In the genomic region with DNA sequence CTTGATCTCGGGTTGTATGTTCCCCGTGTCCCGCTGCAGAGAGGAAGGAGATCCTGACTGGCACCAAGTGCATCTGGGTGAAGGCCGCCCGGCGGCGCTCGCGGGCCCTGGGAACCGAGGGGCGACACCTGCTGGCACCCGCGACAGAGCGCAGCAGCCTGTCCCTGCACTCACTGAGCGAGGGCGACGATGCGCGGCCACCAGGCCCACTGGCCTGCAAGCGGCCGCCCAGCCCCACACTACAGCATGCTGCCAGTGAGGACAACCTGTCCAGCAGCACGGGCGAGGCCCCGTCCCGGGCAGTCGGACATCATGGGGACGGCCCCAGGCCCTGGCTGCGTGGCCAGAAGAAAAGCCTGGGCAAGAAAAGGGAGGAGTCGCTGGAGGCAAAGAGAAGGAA, we compare ENCODE assay signal across 8 cellular contexts. TPM values are rescaled to one million over a fixed set of nuclear protein-coding genes. Genes with fewer than 3 reads are reported as not detected.
DNase-seq lines count a peak whose midpoint lies in the region; ATAC-seq and TF ChIP-seq lines count a peak whose summit lies in the region.

No MANE protein-coding gene starts in this region.

- no peaks in the 10 kb centered on the region for H3K36me3 Mint-ChIP-seq in T-cell
- H3K36me3 Mint-ChIP-seq in central memory CD8-positive, alpha-beta T cell (ENCODE audit: insufficient read depth), result no peaks in the 10 kb centered on the region
- no peaks in the 10 kb centered on the region for H3K36me3 Mint-ChIP-seq in nephron progenitor cell (ENCODE audit: low read depth)

- DNase-seq in Right ventricle myocardium inferior (ENCODE audit: missing footprints), result no peak
- no peak for DNase-seq in cardiac septum (ENCODE audit: low spot score)
- peak in 30 of 34 experiments; percentile 17 to 58 (median 36) for DNase-seq in T-cell
- DNase-seq in central memory CD8-positive, alpha-beta T cell (ENCODE audit: low spot score in 2 of 2), result peak in 1 of 2 donors; percentile 49
- peak; percentile 85 for DNase-seq in nephron progenitor cell
- DNase-seq in ureter (ENCODE audit: low spot score), result no peak

- H3K4me3 Mint-ChIP-seq in T-cell, result no peak overlapping the region
- peak overlapping the region; percentile 23 for H3K4me3 Mint-ChIP-seq in central memory CD8-positive, alpha-beta T cell
- H3K4me3 Mint-ChIP-seq in nephron progenitor cell, result no peak overlapping the region

- peak; percentile 88 for TF ChIP-seq CTCF in nephron progenitor cell (IDR thresholded peaks at IDR 0.05)

- H3K9me3 Mint-ChIP-seq in T-cell, result no peaks in the 10 kb centered on the region
- no peaks in the 10 kb centered on the region for H3K9me3 Mint-ChIP-seq in central memory CD8-positive, alpha-beta T cell
- no peaks in the 10 kb centered on the region for H3K9me3 Mint-ChIP-seq in nephron progenitor cell

- intact Hi-C loops in Right ventricle myocardium inferior (cut with DNase I) (loop anchor here (2.0 to 5.0 kb wide), 2 partner anchors 53 to 142 kb away; a partner anchor contains a TSS), cardiac septum (cut with DNase I) (no loop called here)

- POLR2A ChIA-PET in T-cell (lab: Charles Lee), result no interaction called here

- CTCF ChIA-PET in T-cell (lab: Charles Lee), result no interaction called here

- H3K27me3 Mint-ChIP-seq in T-cell (peaks cover 36 to 62% of the 10 kb centered on the region in 2 donors), nephron progenitor cell (ENCODE audit: low read depth, poor library complexity) (peaks cover 96% of the 10 kb centered on the region)
- H3K27me3 Mint-ChIP-seq in central memory CD8-positive, alpha-beta T cell, result peaks cover 72% of the 10 kb centered on the region

- H3K27ac Mint-ChIP-seq in T-cell (no peak overlapping the region), nephron progenitor cell (no peak overlapping the region)
- H3K27ac Mint-ChIP-seq in central memory CD8-positive, alpha-beta T cell (ENCODE audit: low read depth), result no peak overlapping the region

- H3K4me1 Mint-ChIP-seq in T-cell (peaks cover 4 to 12% (median 6%) of the 10 kb centered on the region in 3 donors), nephron progenitor cell (peaks cover 11% of the 10 kb centered on the region)
- H3K4me1 Mint-ChIP-seq in central memory CD8-positive, alpha-beta T cell, result peaks cover 7% of the 10 kb centered on the region

- ATAC-seq in Right ventricle myocardium inferior (peak; percentile 63), T-cell (replicated peaks in 1 of 4) (peak; percentile 51 to 72 (median 63)), HG02588 (IDR thresholded peaks at IDR 0.05; ENCODE audit: unreplicated experiment) (no peak), HG02763 (IDR thresholded peaks at IDR 0.05; ENCODE audit: unreplicated experiment) (no peak)
- peak; percentile 43 for ATAC-seq in central memory CD8-positive, alpha-beta T cell (replicated peaks; ENCODE audit: extremely low read depth, poor library complexity, severe bottlenecking)

RNA-seq across cellular contexts. Expression of a gene that starts 7.5 kb away (rescaled TPM):
- total RNA-seq in Right ventricle myocardium inferior (not detected), cardiac septum (not detected), T-cell (under 1 TPM in 1 of 5 donors, not detected in 4; 0.26 TPM), ureter (not detected)

RNA-seq across cellular contexts. Expression of a gene that starts 13.2 kb away (rescaled TPM):
- total RNA-seq in Right ventricle myocardium inferior (not detected), cardiac septum (0.16 TPM), T-cell (not detected), ureter (0.52 TPM)

RNA-seq across cellular contexts. Expression of a gene that starts 28.1 kb away (rescaled TPM):
- 0.16 TPM for total RNA-seq in Right ventricle myocardium inferior
- total RNA-seq in cardiac septum, result 0.08 TPM
- total RNA-seq in T-cell, result 1 to 10 TPM in 1 of 5 donors, under 1 TPM in 4; 0.20 to 2.0 (median 0.53) TPM
- total RNA-seq in ureter, result 1.8 TPM

Comparison
In these comparisons a context has a peak if more than half of its experiments do, and no peak if none do; other contexts are left out.
1. ATAC-seq: peak in Right ventricle myocardium inferior (single experiment), T-cell (4 of 4) and central memory CD8-positive, alpha-beta T cell (single experiment); none in HG02588 (single experiment) and HG02763 (single experiment).
2. DNase-seq: peak in T-cell (30 of 34) and nephron progenitor cell (single experiment); none in Right ventricle myocardium inferior (single experiment), cardiac septum (single experiment) and ureter (single experiment).